ENCODE assay signal across 33 cellular contexts in genomic region chr19:47374876-47375693, GRCh38. TPM values are rescaled to one million over a fixed set of nuclear protein-coding genes. Genes with fewer than 3 reads are reported as not detected.
"Had no signal": no experiment of that assay in that cellular context is flagged by ENCODE, and none has a peak within 500 bp of the region (broad histone marks: within the 10 kb centered on the region; RNA-seq: fewer than 3 reads in every experiment).

No MANE protein-coding gene starts in this region.

- H3K27ac ChIP-seq: coronary artery, esophagus muscularis mucosa, foreskin keratinocyte, gastroesophageal sphincter, lower lobe of right lung, pancreas, thoracic aorta, tibial nerve, upper lobe of right lung, uterus had no signal

- H3K4me2 ChIP-seq: smooth muscle cell had no signal

- DNase-seq: dermis blood vessel endothelial cell; effector memory CD4-positive, alpha-beta T cell; foreskin keratinocyte; glutamatergic neuron; hypothalamus; immature natural killer cell; islet precursor cell; kidney glomerular epithelial cell; left colon; left ventricle myocardium superior; lower lobe of right lung; naive thymus-derived CD8-positive, alpha-beta T cell; nephron progenitor cell; occipital lobe; stimulated activated CD4-positive, alpha-beta T cell treated with anti-CD3 and anti-CD28 coated beads, Interleukin-12 subunit alpha, Interleukin-12 subunit beta, amount 100 ng/mL, for 4 hours; stimulated activated CD4-positive, alpha-beta T cell treated with anti-CD3 and anti-CD28 coated beads, Interleukin-1b, Interleukin-23, amount 100 ng/mL, for 48 hours; stimulated activated CD4-positive, alpha-beta T cell treated with anti-CD3 and anti-CD28 coated beads, Interleukin-4, amount 100 ng/mL, for 1 hour; stimulated activated CD8-positive, alpha-beta memory T cell treated with anti-CD3 and anti-CD28 coated beads, Interleukin-4, amount 100 ng/mL, for 48 hours; stimulated activated naive CD4-positive, alpha-beta T cell; substantia nigra; upper lobe of right lung; uterus had no signal

- H3K4me1 ChIP-seq: esophagus muscularis mucosa, foreskin keratinocyte, gastroesophageal sphincter, lower lobe of right lung, pancreas, tibial nerve, upper lobe of right lung, uterus had no signal

- H3K27me3 Mint-ChIP-seq: naive thymus-derived CD8-positive, alpha-beta T cell had no signal

- H3K27ac Mint-ChIP-seq: immature natural killer cell, nephron progenitor cell had no signal

- H3K4me1 Mint-ChIP-seq: nephron progenitor cell had no signal

- ATAC-seq: foreskin keratinocyte; gastroesophageal sphincter; left colon; left ventricle myocardium superior; lower lobe of right lung; naive thymus-derived CD8-positive, alpha-beta T cell; pancreas; sciatic nerve; upper lobe of right lung had no signal

- H3K27me3 ChIP-seq: esophagus muscularis mucosa, foreskin keratinocyte, gastroesophageal sphincter, pancreas, tibial nerve, upper lobe of right lung, uterus had no signal

- H3K4me3 Mint-ChIP-seq: immature natural killer cell; naive thymus-derived CD8-positive, alpha-beta T cell; nephron progenitor cell had no signal

- H3K36me3 ChIP-seq: uterus had no signal

- H3K9me3 ChIP-seq: esophagus muscularis mucosa, gastroesophageal sphincter, lower lobe of right lung, pancreas, thoracic aorta, tibial nerve, upper lobe of right lung, uterus had no signal

- H3K9me3 Mint-ChIP-seq: naive thymus-derived CD8-positive, alpha-beta T cell; nephron progenitor cell had no signal

- H3K4me3 ChIP-seq: coronary artery, esophagus muscularis mucosa, gastroesophageal sphincter, lower lobe of right lung, pancreas, smooth muscle cell, thoracic aorta, tibial nerve, upper lobe of right lung, uterus had no signal

RNA-seq across cellular contexts. Expression of gene C5AR2, which starts 43.1 kb away (rescaled TPM):
- total RNA-seq: endothelial cell of umbilical vein, epithelial cell of proximal tubule, foreskin keratinocyte, myocyte had no signal
- polyA plus RNA-seq: endothelial cell of umbilical vein; foreskin keratinocyte; naive thymus-derived CD8-positive, alpha-beta T cell; smooth muscle cell had no signal

RNA-seq across cellular contexts. Expression of gene MEIS3, which starts 44.2 kb away (rescaled TPM):
- total RNA-seq: dermis blood vessel endothelial cell; naive thymus-derived CD8-positive, alpha-beta T cell had no signal
- polyA plus RNA-seq: endothelial cell of umbilical vein; immature natural killer cell; naive thymus-derived CD8-positive, alpha-beta T cell had no signal
